In the genomic region with DNA sequence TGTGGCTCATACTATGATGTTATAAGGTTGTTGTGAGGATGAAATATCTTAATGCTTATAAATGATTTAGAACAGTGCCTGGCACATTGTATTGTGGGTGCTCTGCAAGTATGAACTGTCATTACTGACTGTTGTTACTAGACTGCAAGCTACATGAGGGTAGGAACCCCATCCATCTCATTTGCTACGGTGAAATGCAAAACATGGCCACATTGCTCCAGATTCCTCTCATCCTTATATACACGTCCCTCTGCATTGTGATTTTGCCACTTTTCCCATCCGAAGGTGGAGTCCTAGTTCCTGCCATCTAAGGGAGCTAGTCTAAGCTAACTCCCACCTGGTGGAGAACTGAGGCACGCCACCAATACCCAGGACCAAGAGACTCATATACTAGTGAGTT, we compare ENCODE assay signal across 28 cellular contexts.
"Had no signal": no experiment of that assay in that cellular context is flagged by ENCODE, and none has a peak within 500 bp of the region (broad histone marks: within the 10 kb centered on the region; RNA-seq: fewer than 3 reads in every experiment).

No MANE protein-coding gene starts in this region.

- H3K27ac ChIP-seq: left lung, lower lobe of right lung, ovary, prostate gland, right atrium auricular region, right lobe of liver, skin epidermis, stomach, testis, thyroid gland, transverse colon, upper lobe of left lung, vagina had no signal

- DNase-seq: hippocampal formation; kidney; left colon; left lung; lower lobe of right lung; mammary epithelial cell; mesenchymal stem cell; naive B cell; natural killer cell; ovary; posterior cingulate gyrus; right lobe of liver; stimulated activated CD4-positive, alpha-beta T cell treated with anti-CD3 and anti-CD28 coated beads, Interleukin-12 subunit alpha, Interleukin-12 subunit beta, amount 100 ng/mL, for 4 hours; stimulated activated CD4-positive, alpha-beta T cell treated with anti-CD3 and anti-CD28 coated beads, Interleukin-15, amount 100 ng/mL, for 24 hours; stimulated activated CD4-positive, alpha-beta T cell treated with anti-CD3 and anti-CD28 coated beads, Interleukin-2, amount 100 ng/mL, for 24 hours; stimulated activated CD4-positive, alpha-beta T cell treated with anti-CD3 and anti-CD28 coated beads, Interleukin-4, amount 100 ng/mL, for 1 hour; stimulated activated naive B cell treated with anti-CD40 and anti-IgM and Interleukin-4, amounts not matched to agents 10 μg/mL and 1 μg/mL and 100 μg/mL, for 72 hours; stimulated activated naive CD8-positive, alpha-beta T cell treated with anti-CD3 and anti-CD28 coated beads, Interleukin-15, Interleukin-2, amounts not matched to agents 100 U/mL and 50 U/mL, for 24 hours; stomach; testis; thyroid gland; transverse colon; upper lobe of left lung had no signal

- H3K4me3 Mint-ChIP-seq: mesothelial cell of epicardium; naive B cell; natural killer cell; stimulated activated naive B cell treated with anti-CD40 and anti-IgM and Interleukin-4, amounts not matched to agents 10 μg/mL and 1 μg/mL and 100 μg/mL, for 72 hours had no signal

- FAIRE-seq: kidney had no signal

- H3K9me3 Mint-ChIP-seq: natural killer cell had no signal

- H3K4me3 ChIP-seq: left lung, lower lobe of right lung, ovary, prostate gland, right atrium auricular region, right lobe of liver, skin epidermis, stomach, testis, thyroid gland, transverse colon, upper lobe of left lung, vagina had no signal

- H3K9me3 ChIP-seq: left lung, lower lobe of right lung, ovary, prostate gland, right atrium auricular region, right lobe of liver, stomach, testis, thyroid gland, transverse colon, upper lobe of left lung, vagina had no signal

- H3K4me1 ChIP-seq: prostate gland, right atrium auricular region, right lobe of liver, testis, thyroid gland, vagina had no signal

- H3K27ac Mint-ChIP-seq: mesothelial cell of epicardium; naive B cell; natural killer cell; stimulated activated naive B cell treated with anti-CD40 and anti-IgM and Interleukin-4, amounts not matched to agents 10 μg/mL and 1 μg/mL and 100 μg/mL, for 72 hours had no signal

- H3K36me3 Mint-ChIP-seq: mesothelial cell of epicardium; naive B cell; natural killer cell; stimulated activated naive B cell treated with anti-CD40 and anti-IgM and Interleukin-4, amounts not matched to agents 10 μg/mL and 1 μg/mL and 100 μg/mL, for 72 hours had no signal

- ATAC-seq: left colon; left lung; lower lobe of right lung; natural killer cell; right lobe of liver; stimulated activated naive B cell treated with anti-CD40 and anti-IgM and Interleukin-4, amounts not matched to agents 10 μg/mL and 1 μg/mL and 100 μg/mL, for 72 hours; stimulated activated naive CD8-positive, alpha-beta T cell treated with anti-CD3 and anti-CD28 coated beads, Interleukin-15, Interleukin-2, amounts not matched to agents 100 U/mL and 50 U/mL, for 24 hours had no signal

- H3K27me3 ChIP-seq: left lung, ovary, right atrium auricular region, right lobe of liver, testis, thyroid gland, transverse colon, upper lobe of left lung, vagina had no signal

- H3K36me3 ChIP-seq: left lung, lower lobe of right lung, ovary, prostate gland, right atrium auricular region, right lobe of liver, stomach, thyroid gland, transverse colon, upper lobe of left lung, vagina had no signal
